In the genomic region with DNA sequence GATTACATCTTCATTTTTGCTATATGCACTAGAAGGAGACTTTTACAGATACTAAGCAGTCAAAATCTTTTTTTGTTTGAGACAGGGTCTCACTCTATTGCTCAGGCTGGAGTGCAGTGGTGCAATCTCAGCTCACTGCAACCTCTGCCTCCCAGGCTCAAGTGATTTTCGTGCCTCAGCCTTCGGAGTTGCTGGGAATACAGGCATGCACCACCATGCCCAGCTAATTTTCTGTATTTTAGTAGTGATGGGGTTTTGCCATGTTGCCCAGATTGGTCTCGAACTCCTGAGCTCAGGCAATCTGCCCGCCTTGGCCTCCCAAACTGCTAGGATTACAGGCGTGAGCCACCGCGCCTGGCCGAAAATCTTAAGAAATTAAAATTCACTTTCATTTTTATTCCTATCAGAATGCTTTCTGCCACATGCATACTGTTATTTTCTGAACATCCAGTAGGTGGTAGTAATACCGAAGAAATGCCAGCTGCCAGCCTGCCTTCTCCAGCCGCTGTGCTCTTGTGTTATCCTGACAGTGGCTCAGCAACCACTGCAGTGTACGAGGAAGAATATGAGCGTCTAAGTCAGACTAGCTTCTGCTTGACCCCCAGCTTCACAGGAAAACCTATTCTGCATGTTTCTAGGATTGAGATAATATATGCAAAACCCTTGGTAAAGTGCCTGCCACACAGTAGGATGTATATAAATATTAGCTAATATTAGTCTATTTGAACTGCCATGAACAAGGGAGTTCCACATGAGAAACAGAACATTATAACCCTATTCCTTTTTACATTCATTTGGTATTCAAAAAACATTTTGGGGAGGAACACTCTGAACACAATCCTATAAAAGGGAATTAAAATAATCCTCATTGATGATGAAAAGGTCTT, we compare ENCODE assay signal across 8 cellular contexts. TPM values are rescaled to one million over a fixed set of nuclear protein-coding genes. Genes with fewer than 3 reads are reported as not detected.
DNase-seq lines count a peak whose midpoint lies in the region; ATAC-seq lines count a peak whose summit lies in the region.

No MANE protein-coding gene starts in this region.

- no peak overlapping the region for H3K27ac Mint-ChIP-seq in stimulated activated effector memory CD8-positive, alpha-beta T cell treated with anti-CD3 and anti-CD28 coated beads, Interleukin-12 subunit alpha, Interleukin-12 subunit beta, amount 100 ng/mL, for 72 hours

- no peak overlapping the region for H2AK5ac ChIP-seq in mesendoderm (ENCODE audit: low read length)

- H4K20me1 ChIP-seq in BLaER1 treated with 17β-estradiol and CSF1 and Interleukin-3, amounts not matched to agents 10 nM and 100 nM, result no peaks in the 10 kb centered on the region

- H4K5ac ChIP-seq in mesendoderm (ENCODE audit: low read length), result no peak overlapping the region

- H3K4me2 ChIP-seq in BLaER1 treated with 17β-estradiol and CSF1 and Interleukin-3, amounts not matched to agents 10 nM and 100 nM, result peak overlapping the region; percentile 28 to 71 (median 48); a peak in 21 of 22 replicates
- no peak overlapping the region for H3K4me2 ChIP-seq in mesendoderm (ENCODE audit: low read length)

- no peaks in the 10 kb centered on the region for H3K79me1 ChIP-seq in mesendoderm (ENCODE audit: low read length)

- no peak overlapping the region for H2BK5ac ChIP-seq in mesendoderm (ENCODE audit: low read length)

- no peak overlapping the region for H3K4me3 Mint-ChIP-seq in stimulated activated effector memory CD8-positive, alpha-beta T cell treated with anti-CD3 and anti-CD28 coated beads, Interleukin-12 subunit alpha, Interleukin-12 subunit beta, amount 100 ng/mL, for 72 hours

- WGBS in mesendoderm (ENCODE audit: extremely low coverage, insufficient coverage, low lambda C conversion rate), result no CpG with 5 or more reads among the region's 12 CpGs

- H3K9ac ChIP-seq in BLaER1 treated with 17β-estradiol and CSF1 and Interleukin-3, amounts not matched to agents 10 nM and 100 nM, result peak overlapping the region in 8 of 11 experiments; percentile 10 to 47 (median 30); a peak in 7 of 22 replicates
- no peak overlapping the region for H3K9ac ChIP-seq in mesendoderm (ENCODE audit: low read length)

- H3K9me3 Mint-ChIP-seq in stimulated activated effector memory CD8-positive, alpha-beta T cell treated with anti-CD3 and anti-CD28 coated beads, Interleukin-12 subunit alpha, Interleukin-12 subunit beta, amount 100 ng/mL, for 72 hours, result no peaks in the 10 kb centered on the region

- H3K4me3 ChIP-seq in BLaER1 treated with 17β-estradiol and CSF1 and Interleukin-3, amounts not matched to agents 10 nM and 100 nM, result no peak overlapping the region
- no peak overlapping the region for H3K4me3 ChIP-seq in mesendoderm (ENCODE audit: low read length)

- peaks cover 14 to 31% (median 19%) of the 10 kb centered on the region in 10 experiments for H3K4me1 ChIP-seq in BLaER1 treated with 17β-estradiol and CSF1 and Interleukin-3, amounts not matched to agents 10 nM and 100 nM
- no peaks in the 10 kb centered on the region for H3K4me1 ChIP-seq in mesendoderm (ENCODE audit: control insufficient read depth, low read depth, low read length)

- H3K4me1 Mint-ChIP-seq in stimulated activated effector memory CD8-positive, alpha-beta T cell treated with anti-CD3 and anti-CD28 coated beads, Interleukin-12 subunit alpha, Interleukin-12 subunit beta, amount 100 ng/mL, for 72 hours, result peaks cover 13% of the 10 kb centered on the region

- H3K4ac ChIP-seq in mesendoderm (ENCODE audit: low read depth, low read length), result no peak overlapping the region

- no peak overlapping the region for H3K23ac ChIP-seq in mesendoderm (ENCODE audit: low read length)

- H4K8ac ChIP-seq in mesendoderm (ENCODE audit: low read depth, low read length), result no peak overlapping the region

- H3K36me3 ChIP-seq in BLaER1 treated with 17β-estradiol and CSF1 and Interleukin-3, amounts not matched to agents 10 nM and 100 nM, result peaks cover 0 to 11% (median 4%) of the 10 kb centered on the region in 11 experiments; a peak in 8 of 22 replicates
- no peaks in the 10 kb centered on the region for H3K36me3 ChIP-seq in mesendoderm (ENCODE audit: control insufficient read depth, insufficient read depth, low read length)

- H3K27ac ChIP-seq in BLaER1 treated with 17β-estradiol and CSF1 and Interleukin-3, amounts not matched to agents 10 nM and 100 nM, result peak overlapping the region in 7 of 11 experiments; percentile 24 to 57 (median 29); a peak in 9 of 22 replicates
- no peak overlapping the region for H3K27ac ChIP-seq in mesendoderm (ENCODE audit: low read depth, low read length)

- peak; percentile 47 for DNase-seq in NCI-H526 treated with DMSO at 0.1 percent for 48 hours (lab: John Stamatoyannopoulos, UW)
- DNase-seq in activated CD4-positive, alpha-beta T cell treated with anti-CD3 and anti-CD28 coated beads, Interleukin-2, amount 50 U/mL, for 48 hours, result peak; percentile 36 to 43
- peak; percentile 4 for DNase-seq in effector CD8-positive, alpha-beta T cell (lab: John Stamatoyannopoulos, UW)
- peak; percentile 72 for DNase-seq in mesendoderm
- DNase-seq in stimulated activated effector memory CD8-positive, alpha-beta T cell treated with anti-CD3 and anti-CD28 coated beads, Interleukin-12 subunit alpha, Interleukin-12 subunit beta, amount 100 ng/mL, for 72 hours (ENCODE audit: low spot score in 2 of 2), result peak in 1 of 2 donors; percentile 13

- no peak overlapping the region for H2BK15ac ChIP-seq in mesendoderm (replicated peaks; ENCODE audit: low read depth)

- H3K27me3 ChIP-seq in BLaER1 treated with 17β-estradiol and CSF1 and Interleukin-3, amounts not matched to agents 10 nM and 100 nM, result no peaks in the 10 kb centered on the region
- no peaks in the 10 kb centered on the region for H3K27me3 ChIP-seq in mesendoderm (ENCODE audit: insufficient read depth, low read length, poor library complexity)

- H3K36me3 Mint-ChIP-seq in stimulated activated effector memory CD8-positive, alpha-beta T cell treated with anti-CD3 and anti-CD28 coated beads, Interleukin-12 subunit alpha, Interleukin-12 subunit beta, amount 100 ng/mL, for 72 hours, result no peaks in the 10 kb centered on the region

- no peak overlapping the region for H3K56ac ChIP-seq in mesendoderm (ENCODE audit: low read length)

- H3K79me2 ChIP-seq in mesendoderm (ENCODE audit: control insufficient read depth, insufficient read depth, low read length), result no peaks in the 10 kb centered on the region

- ATAC-seq in GM19023 (IDR thresholded peaks at IDR 0.05; ENCODE audit: unreplicated experiment) (peak; percentile 65), HG03378 (IDR thresholded peaks at IDR 0.05; ENCODE audit: unreplicated experiment) (peak; percentile 66)
- ATAC-seq in stimulated activated effector memory CD8-positive, alpha-beta T cell treated with anti-CD3 and anti-CD28 coated beads, Interleukin-12 subunit alpha, Interleukin-12 subunit beta, amount 100 ng/mL, for 72 hours, result peak; percentile 85

- H3K18ac ChIP-seq in mesendoderm (ENCODE audit: low read length), result no peak overlapping the region

- no peak overlapping the region for H2BK120ac ChIP-seq in mesendoderm (ENCODE audit: low read depth, low read length)

- H3K9me3 ChIP-seq in BLaER1 treated with 17β-estradiol and CSF1 and Interleukin-3, amounts not matched to agents 10 nM and 100 nM (replicated peaks in 1 of 11), result no peaks in the 10 kb centered on the region

RNA-seq across cellular contexts. Expression of gene RPAP3, which starts 54.2 kb away (rescaled TPM):
- polyA plus RNA-seq in mesendoderm (2013, experiment 1 of 2), result 56.4 TPM
- polyA plus RNA-seq in mesendoderm (2013, experiment 2 of 2), result 57.0 TPM
